Comparison of ENCODE assay signal across 11 cellular contexts in genomic region chr13:92716749-92717148, GRCh38.
DNase-seq lines count a peak whose midpoint lies in the region.
"Had no signal": no experiment of that assay in that cellular context is flagged by ENCODE, and none has a peak within 500 bp of the region (broad histone marks: within the 10 kb centered on the region; RNA-seq: fewer than 3 reads in every experiment).

No MANE protein-coding gene starts in this region.

- H3K4me1 ChIP-seq in skeletal muscle satellite cell (ENCODE audit: control insufficient read depth, insufficient read depth, low read length), result no peaks in the 10 kb centered on the region
- H3K4me1 ChIP-seq: spleen had no signal

- H3K36me3 ChIP-seq in skeletal muscle satellite cell (ENCODE audit: insufficient read depth, low read length), result no peaks in the 10 kb centered on the region
- no peaks in the 10 kb centered on the region for H3K36me3 ChIP-seq in H7 (replicated peaks; ENCODE audit: control insufficient read depth, insufficient read depth, low read length)
- H3K36me3 ChIP-seq: spleen had no signal

- H3K4me3 ChIP-seq in skeletal muscle satellite cell (ENCODE audit: low read length) (no peak overlapping the region), H7 (ENCODE audit: insufficient read depth, low read depth, low read length) (no peak overlapping the region)
- H3K4me3 ChIP-seq: spleen had no signal

- DNase-seq in EL, result peak; percentile 12
- DNase-seq in RPMI7951 (ENCODE audit: low read depth), result peak; percentile 14
- DNase-seq in fibroblast of the conjunctiva (ENCODE audit: low read depth), result peak; percentile 14
- no peak for DNase-seq in NCI-H2107 (lab: John Stamatoyannopoulos, UW)
- DNase-seq in H7, result no peak
- DNase-seq in DMS114 treated with DMSO at 0.1 percent for 48 hours (lab: John Stamatoyannopoulos, UW; ENCODE audit: unreplicated experiment), result no peak
- no peak for DNase-seq in SKM-1 (lab: John Stamatoyannopoulos, UW; ENCODE audit: unreplicated experiment)
- DNase-seq: activated naive CD4-positive, alpha-beta T cell treated with anti-CD3 and anti-CD28 coated beads, Interleukin-2, amount 50 U/mL, for 16 hours; NCI-H2171 treated with DMSO at 0.1 percent for 48 hours; spleen had no signal

- no peak overlapping the region for H3K9ac ChIP-seq in skeletal muscle satellite cell (ENCODE audit: low read depth, low read length)

- H3K27me3 ChIP-seq in skeletal muscle satellite cell (ENCODE audit: control insufficient read depth, insufficient read depth, low read length) (no peaks in the 10 kb centered on the region), H7 (ENCODE audit: control insufficient read depth, insufficient read depth, low read length) (no peaks in the 10 kb centered on the region)
- H3K27me3 ChIP-seq: spleen had no signal

- no peaks in the 10 kb centered on the region for H3K9me3 ChIP-seq in skeletal muscle satellite cell (replicated peaks; ENCODE audit: low read length)

- peak overlapping the region; percentile 43 for H3K4me2 ChIP-seq in skeletal muscle satellite cell (ENCODE audit: low read length)

Comparison
In these comparisons a context has a peak if more than half of its experiments do, and no peak if none do; other contexts are left out.
1. DNase-seq: peak in EL (single experiment), RPMI7951 (single experiment) and fibroblast of the conjunctiva (single experiment); none in NCI-H2107 (single experiment), H7 (single experiment), DMS114 treated with DMSO at 0.1 percent for 48 hours (single experiment) and SKM-1 (single experiment).